In genomic region chr4:98260579-98261290, GRCh38 we compare ENCODE assay signal across 1 cellular context.
TF ChIP-seq lines count a peak whose summit lies in the region.

No MANE protein-coding gene starts in this region.

TF ChIP-seq in HepG2, 621 proteins besides CTCF, POLR2A, EP300 and RAD21 (continued from another document and continues in another):
- TF ChIP-seq GMEB1 (CRISPR knock-in tag; IDR thresholded peaks at IDR 0.05; ENCODE audit: borderline replicate concordance), result no peak
- TF ChIP-seq ZBTB40 (IDR thresholded peaks at IDR 0.05), result no peak
- peak; percentile 55 for TF ChIP-seq ZBTB40 (CRISPR knock-in tag; IDR thresholded peaks at IDR 0.05)
- peak; percentile 72; the same call in 1 of the 2 replicates for TF ChIP-seq ZZZ3 (CRISPR knock-in tag; IDR thresholded peaks at IDR 0.05; ENCODE audit: borderline replicate concordance)
- no peak for TF ChIP-seq HOXA5 (CRISPR knock-in tag; IDR thresholded peaks at IDR 0.05)
- TF ChIP-seq ZNF460 (CRISPR knock-in tag; IDR thresholded peaks at IDR 0.05; ENCODE audit: borderline replicate concordance), result no peak; the same call in 1 of the 2 replicates
- no peak for TF ChIP-seq NFIB (CRISPR knock-in tag; IDR thresholded peaks at IDR 0.05; ENCODE audit: borderline replicate concordance)
- no peak; the same call in 1 of the 2 replicates for TF ChIP-seq NR0B2 (CRISPR knock-in tag; IDR thresholded peaks at IDR 0.05)
- peak; percentile 85 for TF ChIP-seq POGK (CRISPR knock-in tag; conservative IDR thresholded peaks at IDR 0.05)
- TF ChIP-seq E2F1 (CRISPR knock-in tag; IDR thresholded peaks at IDR 0.05), result no peak
- no peak; the same call in 1 of the 2 replicates for TF ChIP-seq BRF2 (CRISPR knock-in tag; IDR thresholded peaks at IDR 0.05)
- no peak for TF ChIP-seq U2AF2 (IDR thresholded peaks at IDR 0.05; ENCODE audit: low read depth, low read length)
- TF ChIP-seq ZNF782 (CRISPR knock-in tag; IDR thresholded peaks at IDR 0.05; ENCODE audit: borderline replicate concordance), result peak; percentile 47; the same call in 1 of the 2 replicates
- peak; percentile 28; the same call in 1 of the 2 replicates for TF ChIP-seq SKIL (CRISPR knock-in tag; IDR thresholded peaks at IDR 0.05; ENCODE audit: borderline replicate concordance)
- peak; percentile 98 for TF ChIP-seq ZFX (CRISPR knock-in tag; IDR thresholded peaks at IDR 0.05; ENCODE audit: low read depth)
- TF ChIP-seq DR1 (CRISPR knock-in tag; IDR thresholded peaks at IDR 0.05), result peak; percentile 63; the same call in 1 of the 2 replicates
- TF ChIP-seq RFX1 (IDR thresholded peaks at IDR 0.05), result no peak
- TF ChIP-seq RBAK (CRISPR knock-in tag; IDR thresholded peaks at IDR 0.05), result no peak
- TF ChIP-seq GRHL1 (CRISPR knock-in tag; conservative IDR thresholded peaks at IDR 0.05), result no peak
- TF ChIP-seq ZNF841 (CRISPR knock-in tag; IDR thresholded peaks at IDR 0.05; ENCODE audit: borderline replicate concordance), result no peak
- peak; percentile 93 for TF ChIP-seq ZNF558 (CRISPR knock-in tag; IDR thresholded peaks at IDR 0.05; ENCODE audit: borderline replicate concordance)
- no peak for TF ChIP-seq ZNF143 (CRISPR knock-in tag; IDR thresholded peaks at IDR 0.05)
- TF ChIP-seq ZNF75D (CRISPR knock-in tag; IDR thresholded peaks at IDR 0.05; ENCODE audit: borderline replicate concordance), result peak; percentile 59; the same call in 1 of the 2 replicates
- TF ChIP-seq IRF9 (CRISPR knock-in tag; IDR thresholded peaks at IDR 0.05; ENCODE audit: borderline replicate concordance), result peak; percentile 32; the same call in 1 of the 2 replicates
- TF ChIP-seq SIX4 (CRISPR knock-in tag; IDR thresholded peaks at IDR 0.05), result no peak
- TF ChIP-seq ARHGAP35 (CRISPR knock-in tag; IDR thresholded peaks at IDR 0.05; ENCODE audit: borderline replicate concordance), result no peak; the same call in 1 of the 2 replicates
- TF ChIP-seq PAX8 (CRISPR knock-in tag; IDR thresholded peaks at IDR 0.05; ENCODE audit: borderline replicate concordance), result no peak
- TF ChIP-seq KAT7 (CRISPR knock-in tag; IDR thresholded peaks at IDR 0.05; ENCODE audit: borderline replicate concordance), result peak; percentile 37; the same call in 1 of the 2 replicates
- no peak for TF ChIP-seq SYNCRIP (IDR thresholded peaks at IDR 0.05; ENCODE audit: insufficient read depth, low read depth, low read length)
- TF ChIP-seq ZNF850 (CRISPR knock-in tag; conservative IDR thresholded peaks at IDR 0.05), result 0 out of 2 replicates have a peak, but pooled peaks have one; percentile 42
- no peak for TF ChIP-seq ZNF260 (CRISPR knock-in tag; IDR thresholded peaks at IDR 0.05; ENCODE audit: borderline replicate concordance, low read depth)
- peak; percentile 71; the same call in 1 of the 2 replicates for TF ChIP-seq ZNF501 (CRISPR knock-in tag; IDR thresholded peaks at IDR 0.05)
- no peak; the same call in 1 of the 2 replicates for TF ChIP-seq ZBTB43 (CRISPR knock-in tag; conservative IDR thresholded peaks at IDR 0.05)
- no peak for TF ChIP-seq ZNF619 (CRISPR knock-in tag; IDR thresholded peaks at IDR 0.05)
- TF ChIP-seq HNF4G (IDR thresholded peaks at IDR 0.05; ENCODE audit: borderline replicate concordance, low read depth, low read length), result no peak
- no peak for TF ChIP-seq HNF4G (CRISPR knock-in tag; IDR thresholded peaks at IDR 0.05; ENCODE audit: borderline replicate concordance, low read depth)
